24 cellular contexts compared by ENCODE assay signal in the genomic region with DNA sequence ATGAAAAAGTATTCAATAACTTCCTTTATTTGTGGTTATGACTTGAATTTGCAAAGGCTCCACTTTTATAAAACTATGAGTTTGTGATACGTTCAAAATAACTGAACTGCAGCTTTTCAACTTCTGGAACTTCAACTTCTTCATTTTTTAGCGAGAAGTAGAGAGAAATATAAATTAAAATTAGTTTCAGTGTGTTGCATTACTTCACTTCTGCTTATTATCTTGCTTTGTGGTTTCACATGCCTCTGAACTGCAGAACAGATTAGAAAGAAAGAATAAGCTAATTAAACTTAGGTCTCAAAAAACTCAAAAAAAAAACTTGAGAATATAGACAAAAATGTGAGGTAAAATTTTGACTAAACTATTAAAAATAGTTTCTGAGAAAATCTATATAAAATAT.
"Had no signal": no experiment of that assay in that cellular context is flagged by ENCODE, and none has a peak within 500 bp of the region (broad histone marks: within the 10 kb centered on the region; RNA-seq: fewer than 3 reads in every experiment).

No MANE protein-coding gene starts in this region.

- H3K4me3 Mint-ChIP-seq: activated CD4-positive, alpha-beta memory T cell treated with anti-CD3 and anti-CD28 coated beads for 36 hours; activated naive CD8-positive, alpha-beta T cell treated with anti-CD3 and anti-CD28 coated beads for 36 hours; endodermal cell; mesothelial cell of epicardium; naive thymus-derived CD8-positive, alpha-beta T cell; neural progenitor cell; stimulated activated memory B cell treated with anti-CD40 and anti-IgM and Interleukin-4, amounts not matched to agents 10 μg/mL and 1 μg/mL and 100 μg/mL, for 72 hours had no signal

- ATAC-seq: gastrocnemius medialis; naive thymus-derived CD8-positive, alpha-beta T cell; stimulated activated memory B cell treated with anti-CD40 and anti-IgM and Interleukin-4, amounts not matched to agents 10 μg/mL and 1 μg/mL and 100 μg/mL, for 72 hours had no signal

- H2AFZ ChIP-seq: neural progenitor cell had no signal

- H3K4me3 ChIP-seq: colonic mucosa, esophagus squamous epithelium, gastrocnemius medialis, left ventricle myocardium inferior, neural progenitor cell, right lobe of liver, skin epidermis, transverse colon, uterus had no signal

- H3K9ac ChIP-seq: neural progenitor cell had no signal

- H3K27ac Mint-ChIP-seq: activated CD4-positive, alpha-beta memory T cell treated with anti-CD3 and anti-CD28 coated beads for 36 hours; activated naive CD8-positive, alpha-beta T cell treated with anti-CD3 and anti-CD28 coated beads for 36 hours; endodermal cell; mesothelial cell of epicardium; naive thymus-derived CD8-positive, alpha-beta T cell; neural progenitor cell; stimulated activated memory B cell treated with anti-CD40 and anti-IgM and Interleukin-4, amounts not matched to agents 10 μg/mL and 1 μg/mL and 100 μg/mL, for 72 hours had no signal

- H3K4me1 Mint-ChIP-seq: activated naive CD8-positive, alpha-beta T cell treated with anti-CD3 and anti-CD28 coated beads for 36 hours; endodermal cell; mesothelial cell of epicardium; naive thymus-derived CD8-positive, alpha-beta T cell; neural progenitor cell; stimulated activated memory B cell treated with anti-CD40 and anti-IgM and Interleukin-4, amounts not matched to agents 10 μg/mL and 1 μg/mL and 100 μg/mL, for 72 hours had no signal

- DNase-seq: activated CD4-positive, alpha-beta memory T cell treated with anti-CD3 and anti-CD28 coated beads for 36 hours; activated CD4-positive, alpha-beta T cell treated with anti-CD3 and anti-CD28 coated beads for 4 hours; activated CD4-positive, CD25-positive, alpha-beta regulatory T cell; activated naive CD4-positive, alpha-beta T cell treated with Interleukin-2 at 50 U/mL for 16 hours; activated naive CD8-positive, alpha-beta T cell treated with anti-CD3 and anti-CD28 coated beads for 36 hours; activated T-cell treated with anti-CD3 and anti-CD28 coated beads, Interleukin-2, amount 50 U/mL, for 48 hours; central memory CD4-positive, alpha-beta T cell; colonic mucosa; endodermal cell; esophagus squamous epithelium; gastrocnemius medialis; hippocampal formation; left ventricle myocardium inferior; mammary epithelial cell; naive thymus-derived CD8-positive, alpha-beta T cell; posterior cingulate gyrus; right lobe of liver; stimulated activated CD4-positive, alpha-beta T cell treated with anti-CD3 and anti-CD28 coated beads, Interleukin-2, amount 100 ng/mL, for 24 hours; transverse colon; uterus had no signal

- H3K36me3 ChIP-seq: colonic mucosa, esophagus squamous epithelium, gastrocnemius medialis, left ventricle myocardium inferior, neural progenitor cell, right lobe of liver, transverse colon, uterus had no signal

- H3K4me2 ChIP-seq: neural progenitor cell had no signal

- H3K27me3 Mint-ChIP-seq: activated CD4-positive, alpha-beta memory T cell treated with anti-CD3 and anti-CD28 coated beads for 36 hours; activated naive CD8-positive, alpha-beta T cell treated with anti-CD3 and anti-CD28 coated beads for 36 hours; naive thymus-derived CD8-positive, alpha-beta T cell; stimulated activated memory B cell treated with anti-CD40 and anti-IgM and Interleukin-4, amounts not matched to agents 10 μg/mL and 1 μg/mL and 100 μg/mL, for 72 hours had no signal

- H3K4me1 ChIP-seq: colonic mucosa, esophagus squamous epithelium, gastrocnemius medialis, left ventricle myocardium inferior, neural progenitor cell, right lobe of liver, transverse colon, uterus had no signal

- H3K27me3 ChIP-seq: colonic mucosa, esophagus squamous epithelium, gastrocnemius medialis, neural progenitor cell, right lobe of liver, transverse colon, uterus had no signal

- H3K9me3 ChIP-seq: colonic mucosa, gastrocnemius medialis, right lobe of liver, transverse colon, uterus had no signal

- H3K27ac ChIP-seq: colonic mucosa, esophagus squamous epithelium, gastrocnemius medialis, left ventricle myocardium inferior, neural progenitor cell, right lobe of liver, skin epidermis, transverse colon, uterus had no signal

- H3K36me3 Mint-ChIP-seq: activated CD4-positive, alpha-beta memory T cell treated with anti-CD3 and anti-CD28 coated beads for 36 hours; activated naive CD8-positive, alpha-beta T cell treated with anti-CD3 and anti-CD28 coated beads for 36 hours; mesothelial cell of epicardium; naive thymus-derived CD8-positive, alpha-beta T cell; neural progenitor cell; stimulated activated memory B cell treated with anti-CD40 and anti-IgM and Interleukin-4, amounts not matched to agents 10 μg/mL and 1 μg/mL and 100 μg/mL, for 72 hours had no signal
